In the genomic region with DNA sequence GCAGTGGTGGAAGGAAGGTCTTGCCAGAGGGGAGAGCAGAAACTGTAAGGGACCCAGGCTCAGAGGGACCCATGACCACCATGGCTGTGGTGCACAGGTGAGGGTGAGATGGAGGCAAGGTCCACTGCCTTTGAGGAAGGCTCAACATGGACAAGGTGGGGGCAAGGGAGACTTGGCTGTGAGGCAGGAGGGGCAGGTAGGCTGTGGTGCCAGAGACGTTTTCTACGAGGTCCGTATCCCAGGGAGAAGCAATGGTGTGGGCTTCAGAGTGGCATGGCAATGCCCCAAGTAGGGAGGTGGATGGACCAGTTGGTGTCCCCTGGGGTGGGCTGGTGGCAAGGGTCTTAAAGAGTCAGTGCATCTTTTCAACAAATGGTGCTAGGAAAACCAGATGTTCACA, we compare ENCODE assay signal across 23 cellular contexts.
"Had no signal": no experiment of that assay in that cellular context is flagged by ENCODE, and none has a peak within 500 bp of the region (broad histone marks: within the 10 kb centered on the region; RNA-seq: fewer than 3 reads in every experiment).

No MANE protein-coding gene starts in this region.

- H3K27me3 Mint-ChIP-seq: activated CD8-positive, alpha-beta T cell treated with anti-CD3 and anti-CD28 coated beads for 36 hours had no signal

- H3K4me2 ChIP-seq: neural progenitor cell had no signal

- H3K9ac ChIP-seq: neural progenitor cell had no signal

- DNase-seq: activated CD4-positive, alpha-beta T cell treated with anti-CD3 and anti-CD28 coated beads, Interleukin-2, amount 50 U/mL, for 1 hour; activated CD4-positive, CD25-positive, alpha-beta regulatory T cell treated with anti-CD3 and anti-CD28 coated beads, Interleukin-2, amount 50 U/mL, for 72 hours; activated CD8-positive, alpha-beta T cell treated with anti-CD3 and anti-CD28 coated beads for 36 hours; activated naive CD4-positive, alpha-beta T cell treated with anti-CD3 and anti-CD28 coated beads for 36 hours; activated T-cell treated with anti-CD3 and anti-CD28 coated beads, Interleukin-2, amount 50 U/mL, for 4 hours; central memory CD4-positive, alpha-beta T cell; effector memory CD4-positive, alpha-beta T cell; erythroblast; hippocampal formation; kidney; left colon; naive B cell; right cardiac atrium; spleen; stimulated activated naive CD4-positive, alpha-beta T cell treated with Interleukin-2 at 50 U/mL for 16 hours; SW 1271; T-helper 2 cell; uterus had no signal

- H3K9me3 Mint-ChIP-seq: activated CD8-positive, alpha-beta T cell treated with anti-CD3 and anti-CD28 coated beads for 36 hours; activated naive CD4-positive, alpha-beta T cell treated with anti-CD3 and anti-CD28 coated beads for 36 hours; activated T-cell treated with anti-CD3 and anti-CD28 coated beads, Interleukin-2, amount 50 U/mL, for 4 hours; mesothelial cell of epicardium; naive B cell; neural progenitor cell had no signal

- ATAC-seq: activated CD8-positive, alpha-beta T cell treated with anti-CD3 and anti-CD28 coated beads for 36 hours; activated T-cell treated with anti-CD3 and anti-CD28 coated beads, Interleukin-2, amount 50 U/mL, for 4 hours; gastroesophageal sphincter; left colon; right cardiac atrium had no signal

- H3K4me3 ChIP-seq: breast epithelium, gastroesophageal sphincter, neural progenitor cell, spleen, tibial nerve, uterus had no signal

- H3K4me1 ChIP-seq: neural progenitor cell had no signal

- H3K9me3 ChIP-seq: breast epithelium, gastroesophageal sphincter, spleen, tibial nerve, uterus had no signal

- H3K27ac Mint-ChIP-seq: activated CD8-positive, alpha-beta T cell treated with anti-CD3 and anti-CD28 coated beads for 36 hours; activated naive CD4-positive, alpha-beta T cell treated with anti-CD3 and anti-CD28 coated beads for 36 hours; mesothelial cell of epicardium; neural progenitor cell had no signal

- H3K36me3 Mint-ChIP-seq: mesothelial cell of epicardium, neural progenitor cell had no signal

- H3K27me3 ChIP-seq: breast epithelium, gastroesophageal sphincter, spleen, tibial nerve, uterus had no signal

- H2AFZ ChIP-seq: neural progenitor cell had no signal

- H3K4me3 Mint-ChIP-seq: activated CD8-positive, alpha-beta T cell treated with anti-CD3 and anti-CD28 coated beads for 36 hours; activated naive CD4-positive, alpha-beta T cell treated with anti-CD3 and anti-CD28 coated beads for 36 hours; mesothelial cell of epicardium; neural progenitor cell had no signal

- H3K27ac ChIP-seq: breast epithelium, gastroesophageal sphincter, neural progenitor cell, spleen, tibial nerve, uterus had no signal

- H3K36me3 ChIP-seq: breast epithelium, neural progenitor cell, uterus had no signal
